Comparison of ENCODE assay signal across 8 cellular contexts in genomic region chr7:130242198-130243014, GRCh38. TPM values are rescaled to one million over a fixed set of nuclear protein-coding genes. Genes with fewer than 3 reads are reported as not detected.
DNase-seq lines count a peak whose midpoint lies in the region; ATAC-seq and TF ChIP-seq lines count a peak whose summit lies in the region.

No MANE protein-coding gene starts in this region.

- no peaks in the 10 kb centered on the region for H4K20me1 ChIP-seq in hepatocyte (ENCODE audit: insufficient read depth, poor library complexity, severe bottlenecking)

- peaks cover 0 to 7% (median 0%) of the 10 kb centered on the region in 3 donors for H3K4me1 Mint-ChIP-seq in T-cell

- H3K79me2 ChIP-seq in hepatocyte = no peaks in the 10 kb centered on the region

- no peaks in the 10 kb centered on the region for H3K9me3 ChIP-seq in hepatocyte (ENCODE audit: low read depth)

- H3K4me1 ChIP-seq in hepatocyte (ENCODE audit: insufficient read depth) = no peaks in the 10 kb centered on the region

- peaks cover 0 to 5% of the 10 kb centered on the region in 2 donors for H3K27me3 Mint-ChIP-seq in T-cell

- no peaks in the 10 kb centered on the region for H3K27me3 ChIP-seq in hepatocyte

- H3K9me2 ChIP-seq in hepatocyte (replicated peaks; ENCODE audit: insufficient read depth) = no peaks in the 10 kb centered on the region

- POLR2A ChIA-PET in T-cell (lab: Charles Lee) = no interaction called here

- peak; percentile 59 for TF ChIP-seq CTCF in hepatocyte (IDR thresholded peaks at IDR 0.05; ENCODE audit: poor library complexity)

- H3K9me3 Mint-ChIP-seq in T-cell = peaks cover 0 to 2% (median 0%) of the 10 kb centered on the region in 3 donors

- 36% methylated on average over 5 of the region's 5 CpGs for WGBS in hepatocyte (ENCODE audit: low lambda C conversion rate, missing lambda C conversion rate)

- DNase-seq in NCI-H510A treated with DMSO at 0.1 percent for 48 hours (lab: John Stamatoyannopoulos, UW) (peak; percentile 28), NCI-H510A (lab: John Stamatoyannopoulos, UW) (no peak), Kasumi-1 (lab: John Stamatoyannopoulos, UW) (peak; percentile 25 to 59), T-cell (peak in 32 of 34 experiments; percentile 14 to 67 (median 40)), amniotic stem cell (lab: John Stamatoyannopoulos, UW) (peak; percentile 8), hepatocyte (ENCODE audit: low spot score) (peak; percentile 56)
- DNase-seq in stimulated activated CD4-positive, alpha-beta T cell treated with anti-CD3 and anti-CD28 coated beads, Interleukin-12 subunit alpha, Interleukin-12 subunit beta, amount 100 ng/mL, for 48 hours (ENCODE audit: low read depth in 2 of 3, low spot score in 1 of 3) = peak; percentile 45 to 62 (median 56)

- H3K4me3 ChIP-seq in hepatocyte = no peak overlapping the region

- no peaks in the 10 kb centered on the region for H3K36me3 Mint-ChIP-seq in T-cell

- no peak overlapping the region for H2AFZ ChIP-seq in hepatocyte

- no peak overlapping the region for H3K27ac ChIP-seq in hepatocyte

- H3K36me3 ChIP-seq in hepatocyte (replicated peaks; ENCODE audit: insufficient read depth, low read depth) = no peaks in the 10 kb centered on the region

- H3K27ac Mint-ChIP-seq in T-cell = no peak overlapping the region

- H3K4me2 ChIP-seq in hepatocyte = no peak overlapping the region

- CTCF ChIA-PET in T-cell (lab: Charles Lee) = interaction anchor here (1.1 to 2.8 kb wide), 5 partner anchors 169 to 590 kb away, joined by 3 to 30 read pairs (median 5); no protein-coding TSS in a partner anchor

- ATAC-seq in T-cell (replicated peaks in 1 of 4) = peak; percentile 58 to 74 (median 70)
- ATAC-seq in HG03159 (IDR thresholded peaks at IDR 0.05; ENCODE audit: unreplicated experiment) = no peak

- no peak overlapping the region for H3K4me3 Mint-ChIP-seq in T-cell

RNA-seq across cellular contexts. Expression of gene CPA2, which starts 24.3 kb away (rescaled TPM):
- total RNA-seq in T-cell (1 to 10 TPM in 3 of 5 donors, not detected in 2; 1.7 to 3.1 (median 2.2) TPM), hepatocyte (198 and 298 TPM in 2 replicates)
- polyA plus RNA-seq in hepatocyte = 284 and 303 TPM in 2 replicates

RNA-seq across cellular contexts. Expression of gene SSMEM1, which starts 34.7 kb away (rescaled TPM):
- not detected for total RNA-seq in T-cell
- total RNA-seq in hepatocyte = not detected in 2 replicates
- polyA plus RNA-seq in hepatocyte = not detected in 2 replicates

RNA-seq across cellular contexts. Expression of gene TMEM209, which starts 37.2 kb away (rescaled TPM):
- total RNA-seq in T-cell (10 to 100 TPM; 21.4 to 31.0 (median 25.5) TPM), hepatocyte (13.6 and 14.2 TPM in 2 replicates)
- polyA plus RNA-seq in hepatocyte = 14.1 and 16.1 TPM in 2 replicates

RNA-seq across cellular contexts. Expression of gene CPA4, which starts 50.6 kb away (rescaled TPM):
- under 1 TPM in 1 of 5 donors, not detected in 4; 0.23 TPM for total RNA-seq in T-cell
- total RNA-seq in hepatocyte = 1.1 and 2.1 TPM in 2 replicates
- polyA plus RNA-seq in hepatocyte = 1.9 and 3.3 TPM in 2 replicates

Comparison
In these comparisons a context has a peak if more than half of its experiments do, and no peak if none do; other contexts are left out.
1. RNA of gene CPA2, which starts 24.3 kb away (total RNA-seq): 198 to 298 TPM in hepatocyte; 1.7 to 3.1 TPM in T-cell; every median in the first group is over 10 times any median in the second.